In genomic region chr13:25490236-25490635, GRCh38 we compare ENCODE assay signal across 20 cellular contexts.
"Had no signal": no experiment of that assay in that cellular context is flagged by ENCODE, and none has a peak within 500 bp of the region (broad histone marks: within the 10 kb centered on the region; RNA-seq: fewer than 3 reads in every experiment).

No MANE protein-coding gene starts in this region.

- H3K27me3 ChIP-seq: colonic mucosa, right lobe of liver, testis had no signal

- H3K27ac ChIP-seq: colonic mucosa, esophagus muscularis mucosa, gastroesophageal sphincter, psoas muscle, right lobe of liver, testis had no signal

- DNase-seq: activated CD4-positive, alpha-beta T cell treated with anti-CD3 and anti-CD28 coated beads, Interleukin-2, amount 10 ng/mL, durations not matched to agents 24 days and 14 days; activated CD4-positive, CD25-positive, alpha-beta regulatory T cell; activated CD8-positive, alpha-beta T cell treated with anti-CD3 and anti-CD28 coated beads for 36 hours; activated naive CD4-positive, alpha-beta T cell; activated naive CD8-positive, alpha-beta T cell treated with anti-CD3 and anti-CD28 coated beads for 36 hours; activated T-cell treated with anti-CD3 and anti-CD28 coated beads, Interleukin-2, amount 50 U/mL, for 1 hour; amniotic stem cell; colonic mucosa; left ventricle myocardium superior; psoas muscle; right lobe of liver; small intestine; stimulated activated CD4-positive, alpha-beta T cell treated with anti-CD3 and anti-CD28 coated beads, Interleukin-15, amount 100 ng/mL, for 24 hours; stimulated activated CD4-positive, alpha-beta T cell treated with anti-CD3 and anti-CD28 coated beads, Interleukin-2, amount 100 ng/mL, for 48 hours; stimulated activated naive CD8-positive, alpha-beta T cell treated with anti-CD3 and anti-CD28 coated beads, Interleukin-15, amount 100 ng/mL, for 72 hours; T-helper 1 cell; T1000; testis had no signal

- H3K4me3 ChIP-seq: colonic mucosa, esophagus muscularis mucosa, gastroesophageal sphincter, psoas muscle, right lobe of liver, testis had no signal
